In genomic region chr3:7346364-7346763, GRCh38 we compare ENCODE assay signal across 5 cellular contexts.
"Had no signal": no experiment of that assay in that cellular context is flagged by ENCODE, and none has a peak within 500 bp of the region (broad histone marks: within the 10 kb centered on the region; RNA-seq: fewer than 3 reads in every experiment).

No MANE protein-coding gene starts in this region.

- ATAC-seq: GM23338, K562 had no signal

- H3K4me3 ChIP-seq: GM23338, K562 had no signal

- DNase-seq: H9, HCEC 1CT, IMR-90 had no signal
